In the genomic region with DNA sequence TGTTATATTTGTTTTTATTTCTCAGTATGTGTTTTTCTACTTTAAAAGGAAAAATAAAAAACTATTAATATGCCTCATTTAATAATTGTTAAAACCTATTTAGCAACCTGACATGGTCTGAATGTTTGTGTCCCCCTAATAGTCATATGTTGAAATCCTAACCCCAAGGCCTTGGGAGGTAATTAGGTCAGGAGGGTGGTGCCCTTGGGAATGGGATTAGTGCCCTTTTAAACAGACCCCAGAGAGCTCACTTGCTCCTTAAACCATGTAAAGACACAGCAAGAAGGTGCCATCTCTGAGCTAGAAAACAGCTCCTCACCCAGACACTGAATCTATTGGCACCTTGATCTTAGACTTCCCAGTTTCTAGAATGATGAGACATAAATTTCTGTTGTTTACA, we compare ENCODE assay signal across 36 cellular contexts.
DNase-seq lines count a peak whose midpoint lies in the region; ATAC-seq, FAIRE-seq and TF ChIP-seq lines count a peak whose summit lies in the region.
"Had no signal": no experiment of that assay in that cellular context is flagged by ENCODE, and none has a peak within 500 bp of the region (broad histone marks: within the 10 kb centered on the region; RNA-seq: fewer than 3 reads in every experiment).

No MANE protein-coding gene starts in this region.

- H2AFZ ChIP-seq in HepG2 (ENCODE audit: low read length) = no peak overlapping the region
- H2AFZ ChIP-seq in SU-DHL-6 (ENCODE audit: low read depth, low read length, severe bottlenecking) = peak overlapping the region; percentile 35

- H3K4me2 ChIP-seq in HepG2 (ENCODE audit: low read depth, low read length) (no peak overlapping the region), SU-DHL-6 (ENCODE audit: low read depth, low read length, poor library complexity, severe bottlenecking) (no peak overlapping the region)
- H3K4me2 ChIP-seq: A549 had no signal

- no peak overlapping the region for H3K9ac ChIP-seq in HepG2 (ENCODE audit: insufficient read depth, low read depth, low read length)
- H3K9ac ChIP-seq in SU-DHL-6 (ENCODE audit: low read length) = no peak overlapping the region
- no peak overlapping the region for H3K9ac ChIP-seq in endodermal cell (ENCODE audit: extremely low read depth, low read length, poor library complexity, severe bottlenecking)
- H3K9ac ChIP-seq: BLaER1; BLaER1 treated with 17β-estradiol and CSF1 and Interleukin-3, amounts not matched to agents 10 nM and 100 nM had no signal

- H3K27me3 ChIP-seq in HepG2 (ENCODE audit: control insufficient read depth in 1 of 2, insufficient read depth in 2 of 2, low read length in 2 of 2) = no peaks in the 10 kb centered on the region
- H3K27me3 ChIP-seq in right lobe of liver = no peaks in the 10 kb centered on the region
- no peaks in the 10 kb centered on the region for H3K27me3 ChIP-seq in SU-DHL-6 (ENCODE audit: low read length)
- no peaks in the 10 kb centered on the region for H3K27me3 ChIP-seq in endodermal cell (ENCODE audit: control insufficient read depth, insufficient read depth, low read length, poor library complexity, severe bottlenecking)
- H3K27me3 ChIP-seq: BE2C; BLaER1; BLaER1 treated with 17β-estradiol and CSF1 and Interleukin-3, amounts not matched to agents 10 nM and 100 nM had no signal

- FAIRE-seq in HepG2 (lab: Jason Lieb, UNC) = no peak
- FAIRE-seq in islet of Langerhans (lab: Jason Lieb, UNC) = peak; percentile 75
- FAIRE-seq: A204.1, A549 had no signal

- ATAC-seq in HepG2 (no peak), right lobe of liver (no peak), HG02870 (IDR thresholded peaks at IDR 0.05; ENCODE audit: unreplicated experiment) (no peak), HG02840 (IDR thresholded peaks at IDR 0.05; ENCODE audit: low FRiP score, unreplicated experiment) (no peak)
- ATAC-seq: A549; CD8-positive, alpha-beta T cell had no signal

- no peak for TF ChIP-seq CTCF in HepG2 (CRISPR knock-in tag; IDR thresholded peaks at IDR 0.05)
- TF ChIP-seq CTCF in right lobe of liver (IDR thresholded peaks at IDR 0.05) = no peak
- no peak for TF ChIP-seq CTCF in SU-DHL-6 (IDR thresholded peaks at IDR 0.05; ENCODE audit: insufficient read depth, low read length, poor library complexity, severe bottlenecking)
- TF ChIP-seq CTCF in endodermal cell (conservative IDR thresholded peaks at IDR 0.05) = no peak

- H3K9me3 Mint-ChIP-seq in endodermal cell = peaks cover 27% of the 10 kb centered on the region
- H3K9me3 Mint-ChIP-seq in immature natural killer cell = peaks cover 2 to 27% (median 12%) of the 10 kb centered on the region in 6 donors

- TF ChIP-seq POLR2A in HepG2 (IDR thresholded peaks at IDR 0.05; ENCODE audit: insufficient read depth in 1 of 2, low read depth in 2 of 2, low read length in 2 of 2) (no peak), right lobe of liver (IDR thresholded peaks at IDR 0.05) (no peak)

- H3K27ac Mint-ChIP-seq in endodermal cell (no peak overlapping the region), immature natural killer cell (no peak overlapping the region)
- H3K27ac Mint-ChIP-seq: B cell; CD14-positive monocyte; CD4-positive, alpha-beta memory T cell; CD4-positive, alpha-beta T cell; CD4-positive, CD25-positive, alpha-beta regulatory T cell; CD8-positive, alpha-beta memory T cell; CD8-positive, alpha-beta T cell had no signal

- no peak overlapping the region for H3K4me3 ChIP-seq in HepG2 (replicated peaks in 1 of 3; ENCODE audit: insufficient read depth in 1 of 3, low read depth in 2 of 3, low read length in 3 of 3)
- no peak overlapping the region for H3K4me3 ChIP-seq in right lobe of liver
- no peak overlapping the region for H3K4me3 ChIP-seq in SU-DHL-6 (ENCODE audit: insufficient read depth, low read length, poor library complexity, severe bottlenecking)
- H3K4me3 ChIP-seq in endodermal cell (ENCODE audit: low read length) = peak overlapping the region; percentile 5
- H3K4me3 ChIP-seq: A549; BLaER1; BLaER1 treated with 17β-estradiol and CSF1 and Interleukin-3, amounts not matched to agents 10 nM and 100 nM had no signal

- H3K4me3 Mint-ChIP-seq in endodermal cell (no peak overlapping the region), immature natural killer cell (no peak overlapping the region)
- H3K4me3 Mint-ChIP-seq: B cell; CD14-positive monocyte; CD4-positive, alpha-beta memory T cell; CD4-positive, alpha-beta T cell; CD4-positive, CD25-positive, alpha-beta regulatory T cell; CD8-positive, alpha-beta memory T cell; CD8-positive, alpha-beta T cell had no signal

- TF ChIP-seq EP300 in HepG2 (IDR thresholded peaks at IDR 0.05; ENCODE audit: low read depth in 2 of 2, low read length in 2 of 2) (no peak), HepG2 (CRISPR knock-in tag; IDR thresholded peaks at IDR 0.05; ENCODE audit: borderline replicate concordance) (no peak)

- CTCF ChIA-PET in HepG2 (lab: Yijun Ruan, JAX; ENCODE audit: low intra/inter-chr PET ratio, low total read pairs) = no interaction called here

- H3K36me3 Mint-ChIP-seq in endodermal cell (ENCODE audit: low read depth) (peaks cover 61% of the 10 kb centered on the region), immature natural killer cell (no peaks in the 10 kb centered on the region)
- H3K36me3 Mint-ChIP-seq: CD14-positive monocyte; CD4-positive, alpha-beta memory T cell; CD4-positive, CD25-positive, alpha-beta regulatory T cell; CD8-positive, alpha-beta memory T cell; CD8-positive, alpha-beta T cell had no signal

- H3K4me1 Mint-ChIP-seq in endodermal cell = peaks cover 7% of the 10 kb centered on the region
- H3K4me1 Mint-ChIP-seq in immature natural killer cell = no peaks in the 10 kb centered on the region
- H3K4me1 Mint-ChIP-seq: B cell; CD14-positive monocyte; CD4-positive, alpha-beta memory T cell; CD4-positive, CD25-positive, alpha-beta regulatory T cell; CD8-positive, alpha-beta memory T cell had no signal

- H3K9me3 ChIP-seq in HepG2 (ENCODE audit: low read length) (peaks cover 7% of the 10 kb centered on the region; the same call in 1 of the 2 replicates), right lobe of liver (no peaks in the 10 kb centered on the region), SU-DHL-6 (ENCODE audit: insufficient read depth, low read length) (no peaks in the 10 kb centered on the region; the same call in 1 of the 2 replicates), endodermal cell (ENCODE audit: control insufficient read depth, low read length) (peaks cover 32% of the 10 kb centered on the region)
- H3K9me3 ChIP-seq: A549, BE2C, BLaER1, Caco-2 had no signal

- H3K79me2 ChIP-seq in HepG2 (ENCODE audit: insufficient read depth, low read length) (no peaks in the 10 kb centered on the region), SU-DHL-6 (ENCODE audit: insufficient read depth, low read length) (no peaks in the 10 kb centered on the region)

- POLR2A ChIA-PET in HepG2 (lab: Yijun Ruan, JAX) = no interaction called here

- H3K9me2 ChIP-seq in SU-DHL-6 (replicated peaks; ENCODE audit: insufficient read depth, low read length) = no peaks in the 10 kb centered on the region

- no peak for TF ChIP-seq RAD21 in HepG2 (CRISPR knock-in tag; IDR thresholded peaks at IDR 0.05)

- no peaks in the 10 kb centered on the region for H4K20me1 ChIP-seq in HepG2 (ENCODE audit: insufficient read depth, low read length)
- H4K20me1 ChIP-seq in SU-DHL-6 (ENCODE audit: low read depth, low read length) = no peaks in the 10 kb centered on the region
- H4K20me1 ChIP-seq: BLaER1; BLaER1 treated with 17β-estradiol and CSF1 and Interleukin-3, amounts not matched to agents 10 nM and 100 nM had no signal

- DNase-seq in HepG2 (ENCODE audit: low spot score) (no peak), right lobe of liver (no peak), endodermal cell (no peak), immature natural killer cell (no peak)
- DNase-seq: 8988T; ACHN; AML-193; BE2C; C1 segment of cervical spinal cord; Caco-2; Calu3; CD4-positive, alpha-beta memory T cell; CD4-positive, alpha-beta T cell; CD4-positive, CD25-positive, alpha-beta regulatory T cell; CD8-positive, alpha-beta memory T cell; CD8-positive, alpha-beta T cell; COR-L47; DMS 273 treated with DMSO at 0.1 percent for 48 hours; DMS153; DMS53; DMS79; DMS79 treated with DMSO at 0.1 percent for 48 hours; DND-41; EL had no signal

- H3F3A ChIP-seq in SU-DHL-6 (ENCODE audit: insufficient read depth) = no peaks in the 10 kb centered on the region

- intact Hi-C loops in HepG2 (cut with micrococcal nuclease; ENCODE audit: unreplicated experiment) = loop anchor here (5.0 kb wide), 1 partner anchor 326 kb away; no protein-coding TSS in a partner anchor
- intact Hi-C loops in right lobe of liver (cut with DNase I) = no loop called here

- no peak overlapping the region for H3K27ac ChIP-seq in HepG2 (ENCODE audit: extremely low read length, insufficient read depth, low read length)
- H3K27ac ChIP-seq in right lobe of liver = no peak overlapping the region
- no peak overlapping the region for H3K27ac ChIP-seq in SU-DHL-6 (ENCODE audit: low read depth, low read length)
- no peak overlapping the region for H3K27ac ChIP-seq in endodermal cell (ENCODE audit: low read depth, low read length)
- H3K27ac ChIP-seq: 22Rv1; A549; BLaER1; BLaER1 treated with 17β-estradiol and CSF1 and Interleukin-3, amounts not matched to agents 10 nM and 100 nM; C4-2B had no signal

- H3K4me1 ChIP-seq in HepG2 (ENCODE audit: insufficient read depth, low read length) (no peaks in the 10 kb centered on the region), right lobe of liver (no peaks in the 10 kb centered on the region), endodermal cell (ENCODE audit: control insufficient read depth, insufficient read depth, low read length) (no peaks in the 10 kb centered on the region)
- H3K4me1 ChIP-seq: A549, BE2C, Caco-2 had no signal

- in situ Hi-C loops in HepG2 (cut with HindIII; ENCODE audit: extremely low pct_ligation_motif_present, low pct_unique_long_range_greater_than_20kb) = no loop called here

- no TSS peak for BruUV-seq in HepG2 (replicated peaks; lab: Mats Ljungman, UMichigan)

- H3K27me3 Mint-ChIP-seq in endodermal cell (ENCODE audit: insufficient read depth) = peaks cover 7% of the 10 kb centered on the region
- no peaks in the 10 kb centered on the region for H3K27me3 Mint-ChIP-seq in immature natural killer cell (ENCODE audit: low read depth in 3 of 3)
- H3K27me3 Mint-ChIP-seq: B cell; CD4-positive, alpha-beta memory T cell; CD4-positive, alpha-beta T cell; CD4-positive, CD25-positive, alpha-beta regulatory T cell; CD8-positive, alpha-beta memory T cell had no signal

- H3K36me3 ChIP-seq in HepG2 (replicated peaks in 1 of 2; ENCODE audit: control insufficient read depth in 1 of 2, insufficient read depth in 2 of 2, low read length in 2 of 2) = no peaks in the 10 kb centered on the region; a peak in 1 of 5 replicates
- no peaks in the 10 kb centered on the region for H3K36me3 ChIP-seq in right lobe of liver
- 0 out of 2 replicates have a peak, but pooled peaks cover 3% of the 10 kb centered on the region for H3K36me3 ChIP-seq in SU-DHL-6 (ENCODE audit: low read length)
- H3K36me3 ChIP-seq in endodermal cell (ENCODE audit: control insufficient read depth, insufficient read depth, low read length) = peaks cover 4% of the 10 kb centered on the region
- H3K36me3 ChIP-seq: BE2C; BLaER1; BLaER1 treated with 17β-estradiol and CSF1 and Interleukin-3, amounts not matched to agents 10 nM and 100 nM had no signal

TF ChIP-seq in HepG2, 621 proteins besides CTCF, POLR2A, EP300 and RAD21 (continues in another document):
- TF ChIP-seq ZNF44 (CRISPR knock-in tag; IDR thresholded peaks at IDR 0.05) = no peak
